In the genomic region with DNA sequence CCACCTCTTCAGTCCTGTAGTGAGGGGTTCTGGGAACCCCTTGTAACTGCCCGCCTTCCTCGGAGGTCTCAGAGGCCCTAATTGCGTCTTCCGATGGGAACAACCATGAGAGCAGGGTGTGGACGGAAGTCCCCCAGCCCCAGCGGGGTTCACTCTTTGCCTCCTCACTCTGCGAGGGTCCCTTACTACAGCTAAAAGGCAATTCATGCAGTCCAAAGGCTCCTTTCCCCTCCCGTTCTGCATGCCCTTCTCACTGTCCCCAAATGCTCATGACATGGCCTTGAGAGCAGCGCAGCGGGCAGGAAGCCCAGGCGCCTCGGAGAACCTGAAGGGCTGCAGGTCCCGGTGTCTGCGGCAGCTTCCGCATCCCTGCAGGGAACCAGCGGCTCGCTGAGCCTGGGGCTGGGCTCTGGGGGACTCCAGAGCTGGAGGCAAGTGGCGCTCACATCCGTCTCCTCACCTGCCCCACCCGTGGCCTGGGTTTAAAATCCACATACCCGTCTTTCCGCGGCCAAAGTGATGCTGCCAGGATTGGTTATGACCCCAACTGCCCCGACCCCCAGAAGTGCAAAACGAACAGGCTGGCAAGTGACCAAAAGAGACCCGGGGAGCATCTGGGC, we compare ENCODE assay signal across 10 cellular contexts.
DNase-seq lines count a peak whose midpoint lies in the region; ATAC-seq, FAIRE-seq and TF ChIP-seq lines count a peak whose summit lies in the region.
"Had no signal": no experiment of that assay in that cellular context is flagged by ENCODE, and none has a peak within 500 bp of the region (broad histone marks: within the 10 kb centered on the region; RNA-seq: fewer than 3 reads in every experiment).

No MANE protein-coding gene starts in this region.

- H3K4me3 ChIP-seq in astrocyte of the cerebellum (ENCODE audit: low read depth, low read length) (peak overlapping the region; percentile 35), iPS-15b (ENCODE audit: low read depth, low read length) (peak overlapping the region; percentile 59)

- no peaks in the 10 kb centered on the region for H3K36me3 ChIP-seq in ES-I3 (ENCODE audit: insufficient read depth, low read length)
- H3K36me3 ChIP-seq in iPS-15b (ENCODE audit: control insufficient read depth, insufficient read depth, low read length) = no peaks in the 10 kb centered on the region

- no peak for FAIRE-seq in GM19239 (lab: Jason Lieb, UNC)
- FAIRE-seq: TTC549 had no signal

- DNase-seq in astrocyte of the cerebellum (ENCODE audit: low read depth) = no peak
- peak; percentile 66 for DNase-seq in retina
- DNase-seq in GM19239 (ENCODE audit: insufficient read length, low spot score) = no peak
- DNase-seq in stimulated activated naive CD4-positive, alpha-beta T cell treated with Interleukin-2 at 50 U/mL for 16 hours (lab: John Stamatoyannopoulos, UW) = no peak
- DNase-seq in amygdala (lab: John Stamatoyannopoulos, UW) = no peak
- DNase-seq: stimulated activated CD4-positive, alpha-beta T cell treated with anti-CD3 and anti-CD28 coated beads, Interleukin-2, amount 100 ng/mL, for 48 hours had no signal

- H3K9ac ChIP-seq in ES-I3 (ENCODE audit: low read depth, low read length) = peak overlapping the region; percentile 37; the same call in 1 of the 2 replicates
- no peak overlapping the region for H3K9ac ChIP-seq in iPS-15b (ENCODE audit: low read depth, low read length)

- peaks cover 83% of the 10 kb centered on the region for H3K27me3 ChIP-seq in iPS-15b (ENCODE audit: control insufficient read depth, insufficient read depth, low read length)

- no peak for TF ChIP-seq CTCF in astrocyte of the cerebellum (IDR thresholded peaks at IDR 0.05; ENCODE audit: low read depth, low read length, missing control alignments)

- H3K9me3 ChIP-seq in ES-I3 (ENCODE audit: control insufficient read depth, insufficient read depth, low read length) (no peaks in the 10 kb centered on the region), iPS-15b (ENCODE audit: control insufficient read depth, insufficient read depth, low read length) (no peaks in the 10 kb centered on the region)

- ATAC-seq in GM21786 (IDR thresholded peaks at IDR 0.05; ENCODE audit: unreplicated experiment) = no peak

- H3K4me1 ChIP-seq in ES-I3 (ENCODE audit: insufficient read depth, low read length) (peaks cover 21% of the 10 kb centered on the region), iPS-15b (ENCODE audit: control insufficient read depth, insufficient read depth, low read length) (peaks cover 4% of the 10 kb centered on the region)

- in situ Hi-C loops in astrocyte of the cerebellum (cut with HindIII; ENCODE audit: low sequenced_read_pairs) = no loop called here
